1 cellular context compared by ENCODE assay signal in genomic region chr11:64803163-64803845, GRCh38.
TF ChIP-seq lines count a peak whose summit lies in the region.

Gene MAP4K2 (minus strand): TSS chr11:64803214. CDS start chr11:64803149, 65 bp downstream.

TF ChIP-seq in HepG2, 621 proteins besides CTCF, POLR2A, EP300 and RAD21 (continued from another document and continues in another):
- TF ChIP-seq, protein P1, sequence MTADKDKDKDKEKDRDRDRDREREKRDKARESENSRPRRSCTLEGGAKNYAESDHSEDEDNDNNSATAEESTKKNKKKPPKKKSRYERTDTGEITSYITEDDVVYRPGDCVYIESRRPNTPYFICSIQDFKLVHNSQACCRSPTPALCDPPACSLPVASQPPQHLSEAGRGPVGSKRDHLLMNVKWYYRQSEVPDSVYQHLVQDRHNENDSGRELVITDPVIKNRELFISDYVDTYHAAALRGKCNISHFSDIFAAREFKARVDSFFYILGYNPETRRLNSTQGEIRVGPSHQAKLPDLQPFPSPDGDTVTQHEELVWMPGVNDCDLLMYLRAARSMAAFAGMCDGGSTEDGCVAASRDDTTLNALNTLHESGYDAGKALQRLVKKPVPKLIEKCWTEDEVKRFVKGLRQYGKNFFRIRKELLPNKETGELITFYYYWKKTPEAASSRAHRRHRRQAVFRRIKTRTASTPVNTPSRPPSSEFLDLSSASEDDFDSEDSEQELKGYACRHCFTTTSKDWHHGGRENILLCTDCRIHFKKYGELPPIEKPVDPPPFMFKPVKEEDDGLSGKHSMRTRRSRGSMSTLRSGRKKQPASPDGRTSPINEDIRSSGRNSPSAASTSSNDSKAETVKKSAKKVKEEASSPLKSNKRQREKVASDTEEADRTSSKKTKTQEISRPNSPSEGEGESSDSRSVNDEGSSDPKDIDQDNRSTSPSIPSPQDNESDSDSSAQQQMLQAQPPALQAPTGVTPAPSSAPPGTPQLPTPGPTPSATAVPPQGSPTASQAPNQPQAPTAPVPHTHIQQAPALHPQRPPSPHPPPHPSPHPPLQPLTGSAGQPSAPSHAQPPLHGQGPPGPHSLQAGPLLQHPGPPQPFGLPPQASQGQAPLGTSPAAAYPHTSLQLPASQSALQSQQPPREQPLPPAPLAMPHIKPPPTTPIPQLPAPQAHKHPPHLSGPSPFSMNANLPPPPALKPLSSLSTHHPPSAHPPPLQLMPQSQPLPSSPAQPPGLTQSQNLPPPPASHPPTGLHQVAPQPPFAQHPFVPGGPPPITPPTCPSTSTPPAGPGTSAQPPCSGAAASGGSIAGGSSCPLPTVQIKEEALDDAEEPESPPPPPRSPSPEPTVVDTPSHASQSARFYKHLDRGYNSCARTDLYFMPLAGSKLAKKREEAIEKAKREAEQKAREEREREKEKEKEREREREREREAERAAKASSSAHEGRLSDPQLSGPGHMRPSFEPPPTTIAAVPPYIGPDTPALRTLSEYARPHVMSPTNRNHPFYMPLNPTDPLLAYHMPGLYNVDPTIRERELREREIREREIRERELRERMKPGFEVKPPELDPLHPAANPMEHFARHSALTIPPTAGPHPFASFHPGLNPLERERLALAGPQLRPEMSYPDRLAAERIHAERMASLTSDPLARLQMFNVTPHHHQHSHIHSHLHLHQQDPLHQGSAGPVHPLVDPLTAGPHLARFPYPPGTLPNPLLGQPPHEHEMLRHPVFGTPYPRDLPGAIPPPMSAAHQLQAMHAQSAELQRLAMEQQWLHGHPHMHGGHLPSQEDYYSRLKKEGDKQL (CRISPR knock-in tag; IDR thresholded peaks at IDR 0.05; ENCODE audit: low read depth) = no peak
- TF ChIP-seq POLR2AphosphoS5 (IDR thresholded peaks at IDR 0.05; ENCODE audit: low read depth, low read length) (peak; percentile 40; the same call in 1 of the 2 replicates), ZKSCAN1 (IDR thresholded peaks at IDR 0.05; ENCODE audit: low read length) (no peak), NCOA1 (CRISPR knock-in tag; IDR thresholded peaks at IDR 0.05) (no peak), GATAD2A (CRISPR knock-in tag; IDR thresholded peaks at IDR 0.05) (peak; percentile 11; the same call in 1 of the 2 replicates), RNF2 (conservative IDR thresholded peaks at IDR 0.05; ENCODE audit: low read depth) (no peak), HNF1B (CRISPR knock-in tag; IDR thresholded peaks at IDR 0.05) (peak; percentile 31; the same call in 1 of the 2 replicates), ZNF619 (CRISPR knock-in tag; IDR thresholded peaks at IDR 0.05) (no peak), ZNF572 (CRISPR knock-in tag; IDR thresholded peaks at IDR 0.05) (no peak), ZIK1 (CRISPR knock-in tag; IDR thresholded peaks at IDR 0.05; ENCODE audit: borderline replicate concordance, low read depth) (0 out of 2 replicates have a peak, but pooled peaks have one; percentile 35), TEAD2 (CRISPR knock-in tag; IDR thresholded peaks at IDR 0.05) (no peak), ZFP82 (CRISPR knock-in tag; IDR thresholded peaks at IDR 0.05; ENCODE audit: borderline replicate concordance) (0 out of 2 replicates have a peak, but pooled peaks have one; percentile 67), CREB1 (IDR thresholded peaks at IDR 0.05) (no peak), CREB1 (CRISPR knock-in tag; IDR thresholded peaks at IDR 0.05) (no peak), RFX1 (IDR thresholded peaks at IDR 0.05) (no peak), ZEB1 (IDR thresholded peaks at IDR 0.05; ENCODE audit: insufficient replicate concordance, low read depth) (peak; percentile 43), SMAD9 (CRISPR knock-in tag; IDR thresholded peaks at IDR 0.05) (peak; percentile 67; the same call in 1 of the 2 replicates), ZNF33B (CRISPR knock-in tag; IDR thresholded peaks at IDR 0.05) (no peak), ZBTB25 (CRISPR knock-in tag; IDR thresholded peaks at IDR 0.05) (peak; percentile 92), NR2C2 (CRISPR knock-in tag; IDR thresholded peaks at IDR 0.05; ENCODE audit: borderline replicate concordance) (no peak), ARNT2 (CRISPR knock-in tag; IDR thresholded peaks at IDR 0.05; ENCODE audit: low read depth) (no peak), DNMT1 (CRISPR knock-in tag; IDR thresholded peaks at IDR 0.05) (no peak), PLSCR1 (CRISPR knock-in tag; IDR thresholded peaks at IDR 0.05; ENCODE audit: borderline replicate concordance) (no peak), LBX2 (CRISPR knock-in tag; IDR thresholded peaks at IDR 0.05; ENCODE audit: borderline replicate concordance) (no peak), ZFP62 (CRISPR knock-in tag; IDR thresholded peaks at IDR 0.05) (no peak), THAP11 (CRISPR knock-in tag; IDR thresholded peaks at IDR 0.05) (peak; percentile 64), CCAR2 (optimal IDR thresholded peaks at IDR 0.05; ENCODE audit: low read depth, low read length) (no peak), GPN1 (CRISPR knock-in tag; IDR thresholded peaks at IDR 0.05; ENCODE audit: borderline replicate concordance) (no peak), CREBL2 (CRISPR knock-in tag; IDR thresholded peaks at IDR 0.05; ENCODE audit: borderline replicate concordance) (no peak), HNRNPK (IDR thresholded peaks at IDR 0.05; ENCODE audit: low read depth, low read length, poor library complexity, severe bottlenecking) (no peak), SP5 (CRISPR knock-in tag; IDR thresholded peaks at IDR 0.05; ENCODE audit: borderline replicate concordance, low read depth) (0 out of 2 replicates have a peak, but pooled peaks have one; percentile 28), ZNF768 (CRISPR knock-in tag; IDR thresholded peaks at IDR 0.05) (no peak), STAG1 (CRISPR knock-in tag; IDR thresholded peaks at IDR 0.05) (peak; percentile 16; the same call in 1 of the 2 replicates), ZNF569 (CRISPR knock-in tag; IDR thresholded peaks at IDR 0.05; ENCODE audit: borderline replicate concordance) (no peak), GLI4 (CRISPR knock-in tag; IDR thresholded peaks at IDR 0.05; ENCODE audit: borderline replicate concordance) (no peak), PBX3 (CRISPR knock-in tag; IDR thresholded peaks at IDR 0.05; ENCODE audit: borderline replicate concordance) (no peak), ZNF317 (CRISPR knock-in tag; IDR thresholded peaks at IDR 0.05) (no peak), KDM3A (CRISPR knock-in tag; IDR thresholded peaks at IDR 0.05; ENCODE audit: low read depth) (no peak)
- TF ChIP-seq, protein P2, sequence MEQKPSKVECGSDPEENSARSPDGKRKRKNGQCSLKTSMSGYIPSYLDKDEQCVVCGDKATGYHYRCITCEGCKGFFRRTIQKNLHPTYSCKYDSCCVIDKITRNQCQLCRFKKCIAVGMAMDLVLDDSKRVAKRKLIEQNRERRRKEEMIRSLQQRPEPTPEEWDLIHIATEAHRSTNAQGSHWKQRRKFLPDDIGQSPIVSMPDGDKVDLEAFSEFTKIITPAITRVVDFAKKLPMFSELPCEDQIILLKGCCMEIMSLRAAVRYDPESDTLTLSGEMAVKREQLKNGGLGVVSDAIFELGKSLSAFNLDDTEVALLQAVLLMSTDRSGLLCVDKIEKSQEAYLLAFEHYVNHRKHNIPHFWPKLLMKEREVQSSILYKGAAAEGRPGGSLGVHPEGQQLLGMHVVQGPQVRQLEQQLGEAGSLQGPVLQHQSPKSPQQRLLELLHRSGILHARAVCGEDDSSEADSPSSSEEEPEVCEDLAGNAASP (CRISPR knock-in tag; IDR thresholded peaks at IDR 0.05; ENCODE audit: borderline replicate concordance) = no peak
- TF ChIP-seq, protein P3, sequence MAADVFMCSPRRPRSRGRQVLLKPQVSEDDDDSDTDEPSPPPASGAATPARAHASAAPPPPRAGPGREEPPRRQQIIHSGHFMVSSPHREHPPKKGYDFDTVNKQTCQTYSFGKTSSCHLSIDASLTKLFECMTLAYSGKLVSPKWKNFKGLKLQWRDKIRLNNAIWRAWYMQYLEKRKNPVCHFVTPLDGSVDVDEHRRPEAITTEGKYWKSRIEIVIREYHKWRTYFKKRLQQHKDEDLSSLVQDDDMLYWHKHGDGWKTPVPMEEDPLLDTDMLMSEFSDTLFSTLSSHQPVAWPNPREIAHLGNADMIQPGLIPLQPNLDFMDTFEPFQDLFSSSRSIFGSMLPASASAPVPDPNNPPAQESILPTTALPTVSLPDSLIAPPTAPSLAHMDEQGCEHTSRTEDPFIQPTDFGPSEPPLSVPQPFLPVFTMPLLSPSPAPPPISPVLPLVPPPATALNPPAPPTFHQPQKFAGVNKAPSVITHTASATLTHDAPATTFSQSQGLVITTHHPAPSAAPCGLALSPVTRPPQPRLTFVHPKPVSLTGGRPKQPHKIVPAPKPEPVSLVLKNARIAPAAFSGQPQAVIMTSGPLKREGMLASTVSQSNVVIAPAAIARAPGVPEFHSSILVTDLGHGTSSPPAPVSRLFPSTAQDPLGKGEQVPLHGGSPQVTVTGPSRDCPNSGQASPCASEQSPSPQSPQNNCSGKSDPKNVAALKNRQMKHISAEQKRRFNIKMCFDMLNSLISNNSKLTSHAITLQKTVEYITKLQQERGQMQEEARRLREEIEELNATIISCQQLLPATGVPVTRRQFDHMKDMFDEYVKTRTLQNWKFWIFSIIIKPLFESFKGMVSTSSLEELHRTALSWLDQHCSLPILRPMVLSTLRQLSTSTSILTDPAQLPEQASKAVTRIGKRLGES (CRISPR knock-in tag; IDR thresholded peaks at IDR 0.05; ENCODE audit: borderline replicate concordance) = no peak
- TF ChIP-seq, protein P4, sequence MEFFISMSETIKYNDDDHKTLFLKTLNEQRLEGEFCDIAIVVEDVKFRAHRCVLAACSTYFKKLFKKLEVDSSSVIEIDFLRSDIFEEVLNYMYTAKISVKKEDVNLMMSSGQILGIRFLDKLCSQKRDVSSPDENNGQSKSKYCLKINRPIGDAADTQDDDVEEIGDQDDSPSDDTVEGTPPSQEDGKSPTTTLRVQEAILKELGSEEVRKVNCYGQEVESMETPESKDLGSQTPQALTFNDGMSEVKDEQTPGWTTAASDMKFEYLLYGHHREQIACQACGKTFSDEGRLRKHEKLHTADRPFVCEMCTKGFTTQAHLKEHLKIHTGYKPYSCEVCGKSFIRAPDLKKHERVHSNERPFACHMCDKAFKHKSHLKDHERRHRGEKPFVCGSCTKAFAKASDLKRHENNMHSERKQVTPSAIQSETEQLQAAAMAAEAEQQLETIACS (CRISPR knock-in tag; IDR thresholded peaks at IDR 0.05) = no peak
- TF ChIP-seq, protein P5, sequence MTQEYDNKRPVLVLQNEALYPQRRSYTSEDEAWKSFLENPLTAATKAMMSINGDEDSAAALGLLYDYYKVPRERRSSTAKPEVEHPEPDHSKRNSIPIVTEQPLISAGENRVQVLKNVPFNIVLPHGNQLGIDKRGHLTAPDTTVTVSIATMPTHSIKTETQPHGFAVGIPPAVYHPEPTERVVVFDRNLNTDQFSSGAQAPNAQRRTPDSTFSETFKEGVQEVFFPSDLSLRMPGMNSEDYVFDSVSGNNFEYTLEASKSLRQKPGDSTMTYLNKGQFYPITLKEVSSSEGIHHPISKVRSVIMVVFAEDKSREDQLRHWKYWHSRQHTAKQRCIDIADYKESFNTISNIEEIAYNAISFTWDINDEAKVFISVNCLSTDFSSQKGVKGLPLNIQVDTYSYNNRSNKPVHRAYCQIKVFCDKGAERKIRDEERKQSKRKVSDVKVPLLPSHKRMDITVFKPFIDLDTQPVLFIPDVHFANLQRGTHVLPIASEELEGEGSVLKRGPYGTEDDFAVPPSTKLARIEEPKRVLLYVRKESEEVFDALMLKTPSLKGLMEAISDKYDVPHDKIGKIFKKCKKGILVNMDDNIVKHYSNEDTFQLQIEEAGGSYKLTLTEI (CRISPR knock-in tag; conservative IDR thresholded peaks at IDR 0.05) = no peak
- TF ChIP-seq, protein P6, sequence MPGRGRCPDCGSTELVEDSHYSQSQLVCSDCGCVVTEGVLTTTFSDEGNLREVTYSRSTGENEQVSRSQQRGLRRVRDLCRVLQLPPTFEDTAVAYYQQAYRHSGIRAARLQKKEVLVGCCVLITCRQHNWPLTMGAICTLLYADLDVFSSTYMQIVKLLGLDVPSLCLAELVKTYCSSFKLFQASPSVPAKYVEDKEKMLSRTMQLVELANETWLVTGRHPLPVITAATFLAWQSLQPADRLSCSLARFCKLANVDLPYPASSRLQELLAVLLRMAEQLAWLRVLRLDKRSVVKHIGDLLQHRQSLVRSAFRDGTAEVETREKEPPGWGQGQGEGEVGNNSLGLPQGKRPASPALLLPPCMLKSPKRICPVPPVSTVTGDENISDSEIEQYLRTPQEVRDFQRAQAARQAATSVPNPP (CRISPR knock-in tag; IDR thresholded peaks at IDR 0.05) = no peak
